11 cellular contexts compared by ENCODE assay signal in the genomic region with DNA sequence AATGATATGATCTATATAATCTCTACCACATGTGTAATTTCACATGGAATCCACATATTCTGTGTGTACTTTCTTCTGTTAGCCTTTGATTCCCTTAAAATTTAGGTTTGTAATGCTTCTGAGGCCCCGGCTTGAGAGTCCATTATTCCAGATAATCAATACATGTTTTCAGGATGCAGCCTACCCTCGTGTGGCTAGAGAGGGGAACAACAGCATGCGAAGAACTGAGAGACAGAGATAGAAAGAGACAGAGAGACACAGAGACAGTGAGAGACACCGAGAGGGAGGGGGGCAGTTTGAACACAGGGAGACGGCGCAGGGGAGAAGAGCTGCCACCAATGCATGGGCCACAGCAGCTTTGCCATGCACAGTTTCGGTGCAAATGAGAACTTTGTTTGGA.
DNase-seq lines count a peak whose midpoint lies in the region; ATAC-seq and TF ChIP-seq lines count a peak whose summit lies in the region.
"Had no signal": no experiment of that assay in that cellular context is flagged by ENCODE, and none has a peak within 500 bp of the region (broad histone marks: within the 10 kb centered on the region; RNA-seq: fewer than 3 reads in every experiment).

No MANE protein-coding gene starts in this region.

- H3K27ac Mint-ChIP-seq in osteocyte (ENCODE audit: unreplicated experiment): no peak overlapping the region
- H3K27ac Mint-ChIP-seq: dendritic cell treated with granulocyte-macrophage colony-stimulating factor and Interleukin-4, amounts not matched to agents 40 ng/mL and 50 ng/mL, for 4 days had no signal

- no peaks in the 10 kb centered on the region for H3K36me3 ChIP-seq in brain microvascular endothelial cell (replicated peaks)
- no peaks in the 10 kb centered on the region for H3K36me3 ChIP-seq in Karpas-422 (ENCODE audit: insufficient read depth, low read length)

- H3K27ac ChIP-seq in brain microvascular endothelial cell (no peak overlapping the region), Karpas-422 (ENCODE audit: low read length) (no peak overlapping the region)

- no peak overlapping the region for H2AFZ ChIP-seq in Karpas-422 (ENCODE audit: low read length)

- H3K27me3 ChIP-seq in brain microvascular endothelial cell (replicated peaks) (no peaks in the 10 kb centered on the region), Karpas-422 (ENCODE audit: low read length) (no peaks in the 10 kb centered on the region)

- TF ChIP-seq CTCF in brain microvascular endothelial cell (IDR thresholded peaks at IDR 0.05; ENCODE audit: low read depth, low read length, missing control alignments) (peak; percentile 69), osteocyte (IDR thresholded peaks at IDR 0.05) (peak; percentile 46)

- H3K4me3 ChIP-seq in brain microvascular endothelial cell (ENCODE audit: low read depth, low read length): no peak overlapping the region
- no peak overlapping the region for H3K4me3 ChIP-seq in Karpas-422 (ENCODE audit: low read length)

- no peaks in the 10 kb centered on the region for H3K27me3 Mint-ChIP-seq in osteocyte (ENCODE audit: unreplicated experiment)

- H4K20me1 ChIP-seq in Karpas-422 (ENCODE audit: insufficient read depth, low read depth, low read length): no peaks in the 10 kb centered on the region

- H3K4me1 Mint-ChIP-seq in osteocyte (ENCODE audit: unreplicated experiment): no peaks in the 10 kb centered on the region

- H3K9me2 ChIP-seq in Karpas-422 (replicated peaks; ENCODE audit: insufficient read depth, low read length): no peaks in the 10 kb centered on the region

- no peak for ATAC-seq in GM21825 (IDR thresholded peaks at IDR 0.05; ENCODE audit: unreplicated experiment)

- peaks cover 2% of the 10 kb centered on the region; the same call in 1 of the 2 replicates for H3K4me1 ChIP-seq in Karpas-422 (ENCODE audit: low read length)

- in situ Hi-C loops in brain microvascular endothelial cell (cut with HindIII; ENCODE audit: low pct_ligation_motif_present, low sequenced_read_pairs): no loop called here

- H3K4me2 ChIP-seq in Karpas-422 (ENCODE audit: low read depth, low read length, poor library complexity, severe bottlenecking): no peak overlapping the region

- H3K4me3 Mint-ChIP-seq in osteocyte (ENCODE audit: unreplicated experiment): no peak overlapping the region
- H3K4me3 Mint-ChIP-seq: dendritic cell treated with granulocyte-macrophage colony-stimulating factor and Interleukin-4, amounts not matched to agents 40 ng/mL and 50 ng/mL, for 4 days had no signal

- no peaks in the 10 kb centered on the region for H3K9me3 Mint-ChIP-seq in osteocyte (ENCODE audit: unreplicated experiment)
- H3K9me3 Mint-ChIP-seq: dendritic cell treated with granulocyte-macrophage colony-stimulating factor and Interleukin-4, amounts not matched to agents 40 ng/mL and 50 ng/mL, for 4 days had no signal

- no peak overlapping the region for H3K9ac ChIP-seq in Karpas-422 (ENCODE audit: low read length)

- DNase-seq in NCI-H2171 treated with DMSO at 0.1 percent for 48 hours (lab: John Stamatoyannopoulos, UW) (peak; percentile 14), NCI-H2171 (lab: John Stamatoyannopoulos, UW) (no peak), NCI-H1092 (lab: John Stamatoyannopoulos, UW) (peak; percentile 9), brain microvascular endothelial cell (no peak), osteocyte (ENCODE audit: extremely low spot score, unreplicated experiment) (no peak), Karpas-422 (no peak), C1 segment of cervical spinal cord (lab: John Stamatoyannopoulos, UW) (no peak)
- DNase-seq: MV-4-11, SHP77 treated with DMSO at 0.1 percent for 48 hours had no signal

- no peaks in the 10 kb centered on the region for H3K9me3 ChIP-seq in Karpas-422 (ENCODE audit: low read length)

- no peaks in the 10 kb centered on the region for H3K36me3 Mint-ChIP-seq in osteocyte (ENCODE audit: unreplicated experiment)

- H3K79me2 ChIP-seq in Karpas-422 (ENCODE audit: low read length): no peaks in the 10 kb centered on the region

Comparison
In these comparisons a context has a peak if more than half of its experiments do, and no peak if none do; other contexts are left out.
1. DNase-seq: peak in NCI-H2171 treated with DMSO at 0.1 percent for 48 hours (single experiment) and NCI-H1092 (single experiment); none in NCI-H2171 (single experiment), brain microvascular endothelial cell (single experiment), osteocyte (single experiment), Karpas-422 (single experiment) and C1 segment of cervical spinal cord (0 of 14).